ENCODE assay signal across 12 cellular contexts in the genomic region with DNA sequence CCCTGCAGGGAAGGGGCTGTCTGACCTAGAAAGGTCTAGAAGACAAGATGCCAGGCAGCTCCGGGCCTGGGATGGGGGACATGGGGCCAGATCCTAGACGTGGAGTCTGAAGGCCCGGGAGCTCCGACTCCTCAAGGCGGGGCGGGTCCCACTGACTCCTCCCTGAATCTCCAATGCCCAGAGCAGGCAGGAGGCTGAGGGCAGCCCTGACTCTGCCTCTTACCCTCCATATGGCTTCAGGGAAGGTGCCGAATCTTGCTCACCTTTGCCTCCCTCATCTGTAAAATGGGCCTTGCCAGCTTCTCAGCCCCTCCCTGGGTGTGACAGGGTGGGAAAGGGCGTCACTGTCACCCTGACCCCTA. TPM values are rescaled to one million over a fixed set of nuclear protein-coding genes. Genes with fewer than 3 reads are reported as not detected.
DNase-seq lines count a peak whose midpoint lies in the region; ATAC-seq, FAIRE-seq and TF ChIP-seq lines count a peak whose summit lies in the region.
"Had no signal": no experiment of that assay in that cellular context is flagged by ENCODE, and none has a peak within 500 bp of the region (broad histone marks: within the 10 kb centered on the region; RNA-seq: fewer than 3 reads in every experiment).

No MANE protein-coding gene starts in this region.

- H3K4me1 ChIP-seq in A549: peaks cover 12% of the 10 kb centered on the region; the same call in 2 of the 3 replicates
- H3K4me1 ChIP-seq in fibroblast of lung (ENCODE audit: control insufficient read depth, extremely low read depth, insufficient read depth, low read length): peaks cover 67% of the 10 kb centered on the region
- peaks cover 50% of the 10 kb centered on the region for H3K4me1 ChIP-seq in osteoblast (ENCODE audit: insufficient read depth, low read length)

- no peak for FAIRE-seq in A549 (lab: Jason Lieb, UNC)
- FAIRE-seq: G401.6 had no signal

- TF ChIP-seq RAD21 in A549 (conservative IDR thresholded peaks at IDR 0.05 in 1 of 2, IDR thresholded peaks at IDR 0.05 in 1 of 2) (no peak), Ishikawa (IDR thresholded peaks at IDR 0.05; ENCODE audit: low read depth) (no peak)

- H3K27ac ChIP-seq in A549: no peak overlapping the region
- H3K27ac ChIP-seq in fibroblast of lung (ENCODE audit: insufficient read depth, low read length): peak overlapping the region; percentile 58
- peak overlapping the region; percentile 71 for H3K27ac ChIP-seq in osteoblast (ENCODE audit: low read depth, low read length)

- H4K20me1 ChIP-seq in fibroblast of lung (ENCODE audit: control insufficient read depth, extremely low read depth, insufficient read depth, low read length) (no peaks in the 10 kb centered on the region), osteoblast (ENCODE audit: insufficient read depth, low read length) (peaks cover 47% of the 10 kb centered on the region)

- H3K4me2 ChIP-seq in A549 (no peak overlapping the region), fibroblast of lung (ENCODE audit: extremely low read depth, insufficient read depth, low read length) (no peak overlapping the region), osteoblast (ENCODE audit: insufficient read depth, low read length) (no peak overlapping the region)

- DNase-seq in A549 (ENCODE audit: low read depth in 1 of 2, low spot score in 1 of 2) (no peak), fibroblast of lung (ENCODE audit: low read depth in 2 of 2) (no peak), osteoblast (ENCODE audit: insufficient read length, low spot score, missing footprints) (peak; percentile 97), DMS114 treated with DMSO at 0.1 percent for 48 hours (lab: John Stamatoyannopoulos, UW; ENCODE audit: unreplicated experiment) (no peak), NCI-H774 (lab: John Stamatoyannopoulos, UW) (no peak), SK-N-DZ (ENCODE audit: low spot score) (no peak)
- DNase-seq: activated CD8-positive, alpha-beta memory T cell treated with anti-CD3 and anti-CD28 coated beads, Interleukin-2, amount 50 U/mL, for 4 hours; amniotic stem cell; retina had no signal

- TF ChIP-seq POLR2A in A549 (IDR thresholded peaks at IDR 0.05; ENCODE audit: low read length): no peak

- H3K4me3 ChIP-seq in A549: no peak overlapping the region
- no peak overlapping the region for H3K4me3 ChIP-seq in fibroblast of lung (replicated peaks in 1 of 4; ENCODE audit: control extremely low read depth in 1 of 4, insufficient read depth in 1 of 4, low read depth in 3 of 4, low read length in 4 of 4)
- no peak overlapping the region for H3K4me3 ChIP-seq in osteoblast (ENCODE audit: insufficient read depth, low read length)

- H3K79me2 ChIP-seq in fibroblast of lung (ENCODE audit: control insufficient read depth, insufficient read depth, low read length) (peaks cover 12% of the 10 kb centered on the region), osteoblast (ENCODE audit: insufficient read depth, low read length) (peaks cover 23% of the 10 kb centered on the region)

- CTCF ChIA-PET in A549 (lab: Yijun Ruan, JAX): interaction anchor here (0.6 to 32.6 kb wide), 5 partner anchors 11 to 40 kb away, joined by 3 to 833 read pairs (median 6); partner anchors contain the start of gene VASN

- H3K9ac ChIP-seq in fibroblast of lung (ENCODE audit: insufficient read depth, low read length): no peak overlapping the region

- H3K9me3 ChIP-seq in A549 (no peaks in the 10 kb centered on the region), fibroblast of lung (ENCODE audit: control insufficient read depth, insufficient read depth, low read depth, low read length) (no peaks in the 10 kb centered on the region), osteoblast (ENCODE audit: low read depth, low read length) (no peaks in the 10 kb centered on the region)

- H3K27me3 ChIP-seq in fibroblast of lung (ENCODE audit: control insufficient read depth, insufficient read depth, low read length) (no peaks in the 10 kb centered on the region), osteoblast (ENCODE audit: insufficient read depth, low read length) (no peaks in the 10 kb centered on the region)

- ATAC-seq in A549: peak; percentile 44 to 63; a peak in 4 of 6 replicates
- no peak for ATAC-seq in GM19463 (IDR thresholded peaks at IDR 0.05; ENCODE audit: unreplicated experiment)

- H3K36me3 ChIP-seq in fibroblast of lung (ENCODE audit: control insufficient read depth, insufficient read depth, low read length) (peaks cover 30% of the 10 kb centered on the region), osteoblast (ENCODE audit: insufficient read depth, low read length) (peaks cover 26% of the 10 kb centered on the region)

- H2AFZ ChIP-seq in fibroblast of lung (ENCODE audit: low read length) (no peak overlapping the region), osteoblast (ENCODE audit: low read length) (no peak overlapping the region)

- TF ChIP-seq EP300 in A549 (IDR thresholded peaks at IDR 0.05) (no peak), Ishikawa (IDR thresholded peaks at IDR 0.05; ENCODE audit: borderline replicate concordance) (0 out of 2 replicates have a peak, but pooled peaks have one; percentile 1)

- POLR2A ChIA-PET in A549 (lab: Yijun Ruan, JAX): no interaction called here

- WGBS in A549 (ENCODE audit: missing lambda C conversion rate): 64% methylated on average over 8 of the region's 8 CpGs

- TF ChIP-seq CTCF in A549 (IDR thresholded peaks at IDR 0.05) (no peak), fibroblast of lung (conservative IDR thresholded peaks at IDR 0.05 in 1 of 2, IDR thresholded peaks at IDR 0.05 in 1 of 2; ENCODE audit: low read depth in 1 of 2, low read length in 2 of 2) (no peak), osteoblast (IDR thresholded peaks at IDR 0.05; ENCODE audit: extremely low read depth, low read depth, low read length) (no peak)

TF ChIP-seq in A549, 52 proteins besides CTCF, POLR2A, EP300 and RAD21 (continues in another document):
- TF ChIP-seq NFE2L2 (conservative IDR thresholded peaks at IDR 0.05; ENCODE audit: low read length): no peak
- TF ChIP-seq CHD2 (IDR thresholded peaks at IDR 0.05; ENCODE audit: low read length, partially characterized antibody): no peak
- no peak for TF ChIP-seq SREBF2 (IDR thresholded peaks at IDR 0.05)
- no peak for TF ChIP-seq CEBPB (IDR thresholded peaks at IDR 0.05)

TF ChIP-seq in Ishikawa, 13 proteins besides CTCF, POLR2A, EP300 and RAD21 (continues in another document):
- TF ChIP-seq TCF12 (IDR thresholded peaks at IDR 0.05; ENCODE audit: low read depth) (no peak), FOXM1 (IDR thresholded peaks at IDR 0.05; ENCODE audit: borderline replicate concordance, low read depth) (no peak), CEBPB (IDR thresholded peaks at IDR 0.05) (no peak), CREB1 (IDR thresholded peaks at IDR 0.05; ENCODE audit: low read depth) (no peak)

RNA-seq across cellular contexts. Expression of gene VASN, which starts 14.8 kb away (rescaled TPM):
- polyA plus RNA-seq in A549 (2011; rRNA removed) (2.0 and 2.3 TPM in 2 replicates), A549 (2017; fragmentation: RNase III; extraction: RNeasy Plus Mini Kit Qiagen cat#74134 plus additional on column Dnase treatment) (4.0 to 4.7 TPM (median 4.2 TPM) in 3 replicates), fibroblast of lung (30.6 and 61.9 TPM in 2 replicates)
- 6.1 and 9.5 TPM in 2 replicates for polyA plus RNA-seq in A549 (2012; cell fraction: cytosol; rRNA removed)
- 14.0 and 32.6 TPM in 2 replicates for polyA plus RNA-seq in A549 (2012; cell fraction: nucleus; rRNA removed)
- 1.3 and 1.8 TPM in 2 replicates for polyA minus RNA-seq in A549 (2011; rRNA and poly(A)+ RNA removed)
- total RNA-seq in fibroblast of lung (57.0 and 79.4 TPM in 2 replicates), osteoblast (202 and 217 TPM in 2 replicates)
- polyA plus RNA-seq in fibroblast of lung (2012): 85.6 and 136 TPM in 2 replicates
- 42.0 and 88.8 TPM in 2 replicates for polyA minus RNA-seq in fibroblast of lung (ENCODE audit: low replicate concordance)
- 7.4 and 7.9 TPM in 2 replicates for polyA plus RNA-seq in SK-N-DZ (2014; cell fraction: cytosol; rRNA removed)
- 3.4 and 4.9 TPM in 2 replicates for polyA plus RNA-seq in SK-N-DZ (2014; cell fraction: nucleus; rRNA removed)

RNA-seq across cellular contexts. Expression of gene CORO7, which starts 30.0 kb away (rescaled TPM):
- 5.7 and 6.0 TPM in 2 replicates for polyA plus RNA-seq in A549 (2011; rRNA removed)
- 13.3 and 15.4 TPM in 2 replicates for polyA plus RNA-seq in A549 (2012; cell fraction: cytosol; rRNA removed)
- 97.0 and 109 TPM in 2 replicates for polyA plus RNA-seq in A549 (2012; cell fraction: nucleus; rRNA removed)
- polyA plus RNA-seq in A549 (2017; fragmentation: RNase III; extraction: RNeasy Plus Mini Kit Qiagen cat#74134 plus additional on column Dnase treatment): 11.1 to 12.6 TPM (median 11.9 TPM) in 3 replicates
- 19.1 and 19.6 TPM in 2 replicates for polyA minus RNA-seq in A549 (2011; rRNA and poly(A)+ RNA removed)
- 5.4 and 11.1 TPM in 2 replicates for total RNA-seq in fibroblast of lung
- polyA plus RNA-seq in fibroblast of lung: 5.6 and 6.1 TPM in 2 replicates
- polyA plus RNA-seq in fibroblast of lung (2012): 7.2 and 8.6 TPM in 2 replicates
- polyA minus RNA-seq in fibroblast of lung (ENCODE audit: low replicate concordance): 16.1 and 18.2 TPM in 2 replicates
- total RNA-seq in osteoblast: 9.7 and 17.7 TPM in 2 replicates
- 39.0 and 46.4 TPM in 2 replicates for polyA plus RNA-seq in SK-N-DZ (2014; cell fraction: cytosol; rRNA removed)
- polyA plus RNA-seq in SK-N-DZ (2014; cell fraction: nucleus; rRNA removed): 187 and 190 TPM in 2 replicates

RNA-seq across cellular contexts. Expression of gene PAM16, which starts 35.3 kb away (rescaled TPM):
- polyA plus RNA-seq in A549 (2011; rRNA removed) (42.5 and 55.1 TPM in 2 replicates), A549 (2017; fragmentation: RNase III; extraction: RNeasy Plus Mini Kit Qiagen cat#74134 plus additional on column Dnase treatment) (58.7 to 64.3 TPM (median 59.1 TPM) in 3 replicates), fibroblast of lung (14.8 and 19.9 TPM in 2 replicates)
- polyA plus RNA-seq in A549 (2012; cell fraction: cytosol; rRNA removed): 169 and 194 TPM in 2 replicates
- 144 and 160 TPM in 2 replicates for polyA plus RNA-seq in A549 (2012; cell fraction: nucleus; rRNA removed)
- 9.2 and 9.3 TPM in 2 replicates for polyA minus RNA-seq in A549 (2011; rRNA and poly(A)+ RNA removed)
- total RNA-seq in fibroblast of lung (24.4 and 34.3 TPM in 2 replicates), osteoblast (17.4 and 18.6 TPM in 2 replicates)
- polyA plus RNA-seq in fibroblast of lung (2012): 28.6 and 37.1 TPM in 2 replicates
- polyA minus RNA-seq in fibroblast of lung (ENCODE audit: low replicate concordance): 9.2 and 9.5 TPM in 2 replicates
- 187 and 191 TPM in 2 replicates for polyA plus RNA-seq in SK-N-DZ (2014; cell fraction: cytosol; rRNA removed)
- polyA plus RNA-seq in SK-N-DZ (2014; cell fraction: nucleus; rRNA removed): 181 and 215 TPM in 2 replicates

RNA-seq across cellular contexts. Expression of gene DNAJA3, which starts 39.2 kb away (rescaled TPM):
- polyA plus RNA-seq in A549 (2011; rRNA removed) (70.9 and 77.2 TPM in 2 replicates), A549 (2017; fragmentation: RNase III; extraction: RNeasy Plus Mini Kit Qiagen cat#74134 plus additional on column Dnase treatment) (64.6 to 71.6 TPM (median 66.0 TPM) in 3 replicates), fibroblast of lung (27.8 and 39.8 TPM in 2 replicates)
- polyA plus RNA-seq in A549 (2012; cell fraction: cytosol; rRNA removed): 103 and 111 TPM in 2 replicates
- polyA plus RNA-seq in A549 (2012; cell fraction: nucleus; rRNA removed): 109 and 116 TPM in 2 replicates
- polyA minus RNA-seq in A549 (2011; rRNA and poly(A)+ RNA removed): 47.4 and 54.4 TPM in 2 replicates
- total RNA-seq in fibroblast of lung (59.8 and 66.1 TPM in 2 replicates), osteoblast (30.0 and 30.9 TPM in 2 replicates)
- 22.3 and 32.2 TPM in 2 replicates for polyA plus RNA-seq in fibroblast of lung (2012)
- 30.6 and 36.4 TPM in 2 replicates for polyA minus RNA-seq in fibroblast of lung (ENCODE audit: low replicate concordance)
- 83.8 and 85.3 TPM in 2 replicates for polyA plus RNA-seq in SK-N-DZ (2014; cell fraction: cytosol; rRNA removed)
- polyA plus RNA-seq in SK-N-DZ (2014; cell fraction: nucleus; rRNA removed): 87.2 and 90.3 TPM in 2 replicates

Comparison
In these comparisons a context has a peak if more than half of its experiments do, and no peak if none do; other contexts are left out.
1. H3K27ac ChIP-seq: peak in fibroblast of lung (single experiment) and osteoblast (single experiment); none in A549 (0 of 2).